29 cellular contexts compared by ENCODE assay signal in genomic region chr5:142590451-142591240, GRCh38.
DNase-seq lines count a peak whose midpoint lies in the region; ATAC-seq, FAIRE-seq and TF ChIP-seq lines count a peak whose summit lies in the region.
"Had no signal": no experiment of that assay in that cellular context is flagged by ENCODE, and none has a peak within 500 bp of the region (broad histone marks: within the 10 kb centered on the region; RNA-seq: fewer than 3 reads in every experiment).

No MANE protein-coding gene starts in this region.

- FAIRE-seq in TTC549 (lab: Jason Lieb, UNC): peak; percentile 68
- FAIRE-seq: D721Med, H54, keratinocyte had no signal

- TF ChIP-seq CTCF in fibroblast of mammary gland (conservative IDR thresholded peaks at IDR 0.05; ENCODE audit: control insufficient read depth, insufficient read depth, low read depth, low read length): no peak
- TF ChIP-seq CTCF in tibial nerve (IDR thresholded peaks at IDR 0.05): no peak
- no peak for TF ChIP-seq CTCF in brain microvascular endothelial cell (IDR thresholded peaks at IDR 0.05; ENCODE audit: low read depth, low read length, missing control alignments)

- H3K9me3 ChIP-seq in mesodermal cell (ENCODE audit: control insufficient read depth, low read length) (no peaks in the 10 kb centered on the region), tibial nerve (no peaks in the 10 kb centered on the region)
- H3K9me3 ChIP-seq: testis had no signal

- TF ChIP-seq POLR2A in tibial nerve (IDR thresholded peaks at IDR 0.05): no peak

- in situ Hi-C loops in brain microvascular endothelial cell (cut with HindIII; ENCODE audit: low pct_ligation_motif_present, low sequenced_read_pairs): no loop called here

- H3K27ac ChIP-seq in mesodermal cell (ENCODE audit: low read depth, low read length, severe bottlenecking) (peak overlapping the region; percentile 48), tibial nerve (peak overlapping the region; percentile 31 to 75 (median 36)), brain microvascular endothelial cell (no peak overlapping the region)

- peaks cover 4% of the 10 kb centered on the region for H3K36me3 ChIP-seq in mesodermal cell (ENCODE audit: control insufficient read depth, insufficient read depth, low read length)
- peaks cover 0 to 19% (median 0%) of the 10 kb centered on the region in 3 donors for H3K36me3 ChIP-seq in tibial nerve
- H3K36me3 ChIP-seq in brain microvascular endothelial cell (replicated peaks): no peaks in the 10 kb centered on the region

- H3K4me3 ChIP-seq in fibroblast of mammary gland (ENCODE audit: control insufficient read depth, low read depth, low read length) (no peak overlapping the region), mesodermal cell (ENCODE audit: extremely low read depth, insufficient read depth, low read length, poor library complexity, severe bottlenecking) (no peak overlapping the region), tibial nerve (no peak overlapping the region), brain microvascular endothelial cell (ENCODE audit: low read depth, low read length) (no peak overlapping the region)
- H3K4me3 ChIP-seq: testis had no signal

- WGBS in mesodermal cell (ENCODE audit: insufficient coverage in 2 of 2), 2 experiments: 75 to 78% methylated on average over 5 of the region's 5 CpGs
- WGBS in tibial nerve, 2 donors: 49 to 54% methylated on average over 5 of the region's 5 CpGs

- DNase-seq in fibroblast of mammary gland (ENCODE audit: low read depth) (peak; percentile 48), tibial nerve (ENCODE audit: low spot score in 2 of 2) (no peak), brain microvascular endothelial cell (no peak)
- no peak for DNase-seq in activated CD4-positive, alpha-beta T cell treated with anti-CD3 and anti-CD28 coated beads for 4 hours
- DNase-seq: activated B cell treated with CpG ODN at 0.5 μM for 24 hours; activated CD4-positive, alpha-beta T cell treated with anti-CD3 and anti-CD28 coated beads, Interleukin-2, amount 50 U/mL, for 48 hours; activated CD8-positive, alpha-beta memory T cell treated with anti-CD3 and anti-CD28 coated beads, Interleukin-2, amount 50 U/mL, for 4 hours; CD4-positive, CD25-positive, alpha-beta regulatory T cell; cerebellar nuclear complex; effector CD8-positive, alpha-beta T cell; erythroblast; KG1; naive thymus-derived CD4-positive, alpha-beta T cell; NCI-H1436 treated with DMSO at 0.1 percent for 48 hours; NCI-H2107; NCI-H446; stimulated activated CD4-positive, alpha-beta T cell treated with anti-CD3 and anti-CD28 coated beads, Interleukin-12 subunit alpha, Interleukin-12 subunit beta, amount 100 ng/mL, for 4 hours; stimulated activated CD4-positive, alpha-beta T cell treated with anti-CD3 and anti-CD28 coated beads, Interleukin-4, amount 100 ng/mL, for 24 hours; stimulated activated naive B cell treated with anti-CD40 and anti-IgM and Interleukin-4, amounts not matched to agents 10 μg/mL and 1 μg/mL and 100 μg/mL, for 72 hours; T1000; testis had no signal

- H3K27me3 ChIP-seq in tibial nerve (no peaks in the 10 kb centered on the region), brain microvascular endothelial cell (replicated peaks) (no peaks in the 10 kb centered on the region)
- H3K27me3 ChIP-seq: testis had no signal

- peak; percentile 29 to 74 for TF ChIP-seq EP300 in tibial nerve (IDR thresholded peaks at IDR 0.05)

- no peak for ATAC-seq in GM18861 (IDR thresholded peaks at IDR 0.05; ENCODE audit: unreplicated experiment)
- ATAC-seq: activated naive CD4-positive, alpha-beta T cell treated with anti-CD3 and anti-CD28 coated beads, Interleukin-2, amount 50 U/mL, for 72 hours; activated T-helper 17 cell treated with anti-CD3 and anti-CD28 coated beads, Interleukin-2, amount 50 U/mL, for 72 hours; naive thymus-derived CD4-positive, alpha-beta T cell; stimulated activated naive B cell treated with anti-CD40 and anti-IgM and Interleukin-4, amounts not matched to agents 10 μg/mL and 1 μg/mL and 100 μg/mL, for 72 hours had no signal

- H3K4me1 ChIP-seq in mesodermal cell (ENCODE audit: control insufficient read depth, insufficient read depth, low read length, poor library complexity, severe bottlenecking) (peaks cover 22% of the 10 kb centered on the region), tibial nerve (peaks cover 0 to 12% (median 0%) of the 10 kb centered on the region in 4 donors)
